8 cellular contexts compared by ENCODE assay signal in the genomic region with DNA sequence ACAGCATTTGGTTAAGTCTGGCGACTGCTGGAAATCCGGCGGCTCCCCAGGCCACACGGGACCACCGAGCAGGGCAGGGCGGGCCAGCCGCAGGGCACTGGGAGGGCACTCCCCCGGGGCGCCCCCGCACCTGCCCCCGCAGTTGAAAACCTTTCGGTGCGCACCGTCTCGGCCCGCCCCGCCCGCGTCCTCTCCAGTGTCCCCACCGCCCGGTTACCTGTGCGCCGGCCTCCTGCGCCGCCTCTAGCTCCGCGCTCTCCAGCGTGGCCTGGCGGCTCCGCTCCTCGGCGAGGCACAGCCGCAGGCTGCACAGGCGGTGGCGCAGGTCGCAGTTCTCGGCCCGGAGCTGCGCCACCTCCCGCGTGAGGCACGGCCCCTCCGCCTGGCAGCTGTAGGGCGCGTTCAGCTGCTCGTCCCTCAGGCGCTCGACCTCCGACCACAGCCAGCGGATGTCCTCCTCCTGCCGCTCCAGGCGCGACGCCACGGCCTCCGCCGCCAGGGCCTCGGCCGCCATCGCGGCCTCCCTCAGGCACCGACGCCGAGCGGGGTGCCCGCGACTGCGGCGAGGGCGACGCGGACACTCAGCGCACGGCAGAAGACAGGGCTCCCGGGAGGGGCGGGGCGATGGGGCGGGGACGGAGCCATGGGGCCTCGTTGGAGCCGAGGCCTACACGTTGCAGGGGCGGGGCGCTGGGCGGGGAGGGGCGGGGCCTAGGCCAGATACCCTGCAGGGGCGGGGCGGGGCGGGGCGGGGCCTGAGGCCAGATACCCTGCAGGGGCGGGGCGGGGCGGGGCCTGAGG. TPM values are rescaled to one million over a fixed set of nuclear protein-coding genes. Genes with fewer than 3 reads are reported as not detected.
A peak's percentile ranks its signal among the peaks of the same experiment; 100 is the strongest.
DNase-seq lines count a peak whose midpoint lies in the region; ATAC-seq and TF ChIP-seq lines count a peak whose summit lies in the region.

A gene (minus strand): TSS at position 600 of the 801 bp plus-strand sequence. CDS start 86 bp downstream, at position 514.

- peak within 1 kb of the TSS; percentile 87 for H3K27ac Mint-ChIP-seq in CD4-positive, alpha-beta T cell
- peak within 1 kb of the TSS; percentile 94 for H3K27ac Mint-ChIP-seq in activated CD4-positive, alpha-beta memory T cell treated with anti-CD3 and anti-CD28 coated beads, Interleukin-2, amount 10 ng/mL, durations not matched to agents 7 days and 5 days

- POLR2A ChIA-PET in CD4-positive, alpha-beta T cell (lab: Charles Lee), result interaction anchor here (0.7 to 2.5 kb wide), 23 partner anchors 10 to 1122 kb away, joined by 3 to 29 read pairs (median 4); a partner anchor contains a TSS
- POLR2A ChIA-PET in activated CD4-positive, alpha-beta memory T cell treated with anti-CD3 and anti-CD28 coated beads, Interleukin-2, amount 10 ng/mL, durations not matched to agents 7 days and 5 days (lab: Charles Lee), result interaction anchor here (0.7 to 1.9 kb wide), 12 partner anchors 10 to 429 kb away, joined by 3 to 12 read pairs (median 8); a partner anchor contains a TSS

- peak; percentile 92 for ATAC-seq in CD4-positive, alpha-beta T cell (ENCODE audit: poor library complexity)
- ATAC-seq in GM19372 (IDR thresholded peaks at IDR 0.05; ENCODE audit: low read depth, unreplicated experiment), result peak; percentile 79
- ATAC-seq in HG03521 (IDR thresholded peaks at IDR 0.05; ENCODE audit: unreplicated experiment), result peak; percentile 85

- peak; percentile 93 to 99 (median 97) for DNase-seq in CD4-positive, alpha-beta T cell
- DNase-seq in NCI-H82 treated with DMSO at 0.1 percent for 48 hours (lab: John Stamatoyannopoulos, UW; ENCODE audit: unreplicated experiment) (peak; percentile 65), lung microvascular endothelial cell (ENCODE audit: low read depth in 2 of 2) (peak; percentile 89 to 95)
- DNase-seq in activated CD4-positive, alpha-beta memory T cell treated with anti-CD3 and anti-CD28 coated beads, Interleukin-2, amount 10 ng/mL, durations not matched to agents 7 days and 5 days, result peak; percentile 95
- DNase-seq in stimulated activated CD4-positive, alpha-beta T cell treated with anti-CD3 and anti-CD28 coated beads, TNF-alpha, amount 100 ng/mL, for 48 hours (ENCODE audit: low read depth in 3 of 3), result peak; percentile 87 to 99 (median 88)

- peaks cover 42% of the 10 kb centered on the region for H3K4me1 Mint-ChIP-seq in CD4-positive, alpha-beta T cell (ENCODE audit: low read depth)
- H3K4me1 Mint-ChIP-seq in activated CD4-positive, alpha-beta memory T cell treated with anti-CD3 and anti-CD28 coated beads, Interleukin-2, amount 10 ng/mL, durations not matched to agents 7 days and 5 days, result peaks cover 13% of the 10 kb centered on the region

- intact Hi-C loops in CD4-positive, alpha-beta T cell (cut with DNase I, micrococcal nuclease), result loop anchor here (1.0 to 10.0 kb wide), 6 partner anchors 27 to 1119 kb away; a partner anchor contains a TSS

- H3K9me3 ChIP-seq in CD4-positive, alpha-beta T cell (ENCODE audit: control insufficient read depth, low read length), result no peaks in the 10 kb centered on the region
- no peaks in the 10 kb centered on the region for H3K9me3 ChIP-seq in ectodermal cell (ENCODE audit: control insufficient read depth, low read length)

- H3K9me3 Mint-ChIP-seq in CD4-positive, alpha-beta T cell, result no peaks in the 10 kb centered on the region
- no peaks in the 10 kb centered on the region for H3K9me3 Mint-ChIP-seq in activated CD4-positive, alpha-beta memory T cell treated with anti-CD3 and anti-CD28 coated beads, Interleukin-2, amount 10 ng/mL, durations not matched to agents 7 days and 5 days

- no peaks in the 10 kb centered on the region for H3K4me1 ChIP-seq in ectodermal cell (ENCODE audit: control insufficient read depth, insufficient read depth, low read length)

- H3K27me3 Mint-ChIP-seq in CD4-positive, alpha-beta T cell, result no peaks in the 10 kb centered on the region
- no peaks in the 10 kb centered on the region for H3K27me3 Mint-ChIP-seq in activated CD4-positive, alpha-beta memory T cell treated with anti-CD3 and anti-CD28 coated beads, Interleukin-2, amount 10 ng/mL, durations not matched to agents 7 days and 5 days

- TF ChIP-seq CTCF in CD4-positive, alpha-beta T cell (IDR thresholded peaks at IDR 0.05), result peak; percentile 38

- CTCF ChIA-PET in CD4-positive, alpha-beta T cell (lab: Charles Lee), result interaction anchor here (1.1 to 1.4 kb wide), 3 partner anchors 20 to 424 kb away, joined by 3 to 6 read pairs (median 4); no protein-coding TSS in a partner anchor
- CTCF ChIA-PET in activated CD4-positive, alpha-beta memory T cell treated with anti-CD3 and anti-CD28 coated beads, Interleukin-2, amount 10 ng/mL, durations not matched to agents 7 days and 5 days (lab: Charles Lee), result interaction anchor here (1.0 to 1.9 kb wide), 8 partner anchors 22 to 436 kb away, joined by 3 to 9 read pairs (median 6); a partner anchor contains a TSS

- peak within 1 kb of the TSS; percentile 89 for H3K4me3 Mint-ChIP-seq in CD4-positive, alpha-beta T cell
- H3K4me3 Mint-ChIP-seq in activated CD4-positive, alpha-beta memory T cell treated with anti-CD3 and anti-CD28 coated beads, Interleukin-2, amount 10 ng/mL, durations not matched to agents 7 days and 5 days, result peak within 1 kb of the TSS; percentile 85

- WGBS in ectodermal cell, 2 experiments, result 0% methylated on average over 93 of the region's 93 CpGs

- H3K27ac ChIP-seq in CD4-positive, alpha-beta T cell (ENCODE audit: low read depth, low read length), result peak within 1 kb of the TSS; percentile 81
- H3K27ac ChIP-seq in ectodermal cell (ENCODE audit: insufficient read depth, low read depth, low read length, poor library complexity, severe bottlenecking), result peak within 1 kb of the TSS; percentile 62

- H3K4me3 ChIP-seq in ectodermal cell (ENCODE audit: insufficient read depth, low read depth, low read length), result peak within 1 kb of the TSS; percentile 66

- no peaks in the 10 kb centered on the region for H3K27me3 ChIP-seq in CD4-positive, alpha-beta T cell (ENCODE audit: control insufficient read depth, insufficient read depth, low read length)
- H3K27me3 ChIP-seq in ectodermal cell (ENCODE audit: control insufficient read depth, insufficient read depth, low read length, poor library complexity, severe bottlenecking), result no peaks in the 10 kb centered on the region

- H3K36me3 ChIP-seq in ectodermal cell (ENCODE audit: control insufficient read depth, insufficient read depth, low read length), result no peaks in the 10 kb centered on the region

- H3K36me3 Mint-ChIP-seq in CD4-positive, alpha-beta T cell (ENCODE audit: low read depth), result peaks cover 44% of the 10 kb centered on the region
- peaks cover 33% of the 10 kb centered on the region for H3K36me3 Mint-ChIP-seq in activated CD4-positive, alpha-beta memory T cell treated with anti-CD3 and anti-CD28 coated beads, Interleukin-2, amount 10 ng/mL, durations not matched to agents 7 days and 5 days (ENCODE audit: low read depth)

RNA-seq across cellular contexts. Expression of the gene that starts here (rescaled TPM):
- 10 to 100 TPM; 16.6 to 18.1 TPM for total RNA-seq in CD4-positive, alpha-beta T cell
- 10 to 100 TPM; 10.3 to 12.3 TPM for total RNA-seq in activated CD4-positive, alpha-beta memory T cell treated with anti-CD3 and anti-CD28 coated beads, Interleukin-2, amount 10 ng/mL, durations not matched to agents 7 days and 5 days
- 14.6 TPM for polyA plus RNA-seq in ectodermal cell (2013, experiment 1 of 4)
- 18.1 TPM for polyA plus RNA-seq in ectodermal cell (2013, experiment 2 of 4)
- polyA plus RNA-seq in ectodermal cell (2013, experiment 3 of 4), result 11.3 TPM
- polyA plus RNA-seq in ectodermal cell (2013, experiment 4 of 4), result 12.4 TPM
- total RNA-seq in lung microvascular endothelial cell, result 4.8 and 10.1 TPM in 2 replicates

Comparison
In these comparisons a context has a peak if more than half of its experiments do, and no peak if none do; other contexts are left out.
1. Peak in every context shown above with its lines: DNase-seq, ATAC-seq, H3K4me3 ChIP-seq and H3K27ac ChIP-seq.